Comparison of ENCODE assay signal across 8 cellular contexts in the genomic region with DNA sequence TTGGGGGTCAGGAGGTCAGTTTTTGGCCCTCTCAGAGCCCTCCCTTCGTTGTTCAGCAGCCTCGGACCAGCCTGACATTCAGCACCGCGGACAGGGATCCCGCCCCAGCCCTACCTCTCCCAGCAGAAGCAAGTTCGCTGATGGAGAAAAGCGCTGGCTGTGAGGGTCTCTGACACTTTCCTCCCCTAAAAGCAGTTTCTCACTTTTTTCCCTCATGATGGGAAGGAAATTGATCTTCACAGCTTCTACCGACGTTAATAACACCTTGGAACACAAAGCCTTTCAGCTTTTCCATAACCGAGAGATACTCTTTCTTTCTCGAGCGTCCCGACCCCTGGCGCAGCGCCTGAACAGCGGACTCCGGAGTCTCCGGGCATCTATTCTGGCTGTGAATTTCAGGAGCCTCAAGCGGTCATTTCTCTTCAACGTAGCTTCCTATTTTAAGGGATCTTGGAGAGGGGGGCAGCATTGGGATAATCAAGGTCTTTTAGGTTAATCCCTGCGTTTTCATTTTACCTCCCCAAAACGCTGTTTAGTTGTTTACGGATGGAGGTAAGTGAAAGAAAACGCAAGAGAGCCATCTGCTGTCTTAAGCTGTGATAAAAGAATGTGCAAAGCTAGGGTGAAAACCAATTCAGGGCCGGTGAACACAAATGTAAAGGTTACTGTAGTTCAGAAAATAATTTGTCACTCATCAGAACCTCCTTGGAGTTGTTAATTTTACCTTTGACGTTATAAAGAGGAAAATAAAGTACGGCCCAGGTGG.
DNase-seq lines count a peak whose midpoint lies in the region; ATAC-seq lines count a peak whose summit lies in the region.

No MANE protein-coding gene starts in this region.

- H2BK12ac ChIP-seq in mesenchymal stem cell (ENCODE audit: low read length in 2 of 2), result no peak overlapping the region

- no peaks in the 10 kb centered on the region for H3K79me1 ChIP-seq in mesenchymal stem cell (replicated peaks; ENCODE audit: low read length, poor library complexity, severe bottlenecking)

- peak; percentile 20 for DNase-seq in EL
- peak; percentile 21 for DNase-seq in NCI-H187 treated with DMSO at 0.1 percent for 48 hours (lab: John Stamatoyannopoulos, UW)
- peak; percentile 42 for DNase-seq in mesenchymal stem cell
- DNase-seq in NCI-H128 (lab: John Stamatoyannopoulos, UW; ENCODE audit: unreplicated experiment), result no peak

- H3K4me3 ChIP-seq in ectodermal cell (ENCODE audit: insufficient read depth, low read depth, low read length) (peak overlapping the region; percentile 11), mesenchymal stem cell (ENCODE audit: insufficient read depth in 1 of 2, low read depth in 1 of 2, low read length in 2 of 2) (peak overlapping the region in 1 of 2 experiments; percentile 64)

- H3K36me3 ChIP-seq in ectodermal cell (ENCODE audit: control insufficient read depth, insufficient read depth, low read length) (no peaks in the 10 kb centered on the region), mesenchymal stem cell (ENCODE audit: control insufficient read depth in 1 of 2, insufficient read depth in 2 of 2, low read depth in 1 of 2, low read length in 2 of 2) (no peaks in the 10 kb centered on the region)

- no peak overlapping the region for H3K14ac ChIP-seq in mesenchymal stem cell (ENCODE audit: low read length in 2 of 2)

- ATAC-seq in GM21447 (IDR thresholded peaks at IDR 0.05; ENCODE audit: unreplicated experiment) (no peak), HG03097 (IDR thresholded peaks at IDR 0.05; ENCODE audit: low FRiP score, unreplicated experiment) (no peak), GM19328 (IDR thresholded peaks at IDR 0.05; ENCODE audit: unreplicated experiment) (no peak)

- H2BK5ac ChIP-seq in mesenchymal stem cell (ENCODE audit: low read depth, low read length, poor library complexity, severe bottlenecking), result no peak overlapping the region

- H3K9me3 ChIP-seq in ectodermal cell (ENCODE audit: control insufficient read depth, low read length) (no peaks in the 10 kb centered on the region), mesenchymal stem cell (ENCODE audit: control insufficient read depth, low read length) (no peaks in the 10 kb centered on the region)

- no peak overlapping the region for H2BK15ac ChIP-seq in mesenchymal stem cell (ENCODE audit: low read depth, poor library complexity, severe bottlenecking)

- peaks cover 69% of the 10 kb centered on the region for H3K27me3 ChIP-seq in ectodermal cell (ENCODE audit: control insufficient read depth, insufficient read depth, low read length, poor library complexity, severe bottlenecking)
- peaks cover 59 to 73% of the 10 kb centered on the region in 2 experiments for H3K27me3 ChIP-seq in mesenchymal stem cell (ENCODE audit: control insufficient read depth in 1 of 2, insufficient read depth in 1 of 2, low read length in 2 of 2)

- H3K4me1 ChIP-seq in ectodermal cell (ENCODE audit: control insufficient read depth, insufficient read depth, low read length) (peaks cover 6% of the 10 kb centered on the region), mesenchymal stem cell (ENCODE audit: control insufficient read depth, insufficient read depth, low read depth, low read length) (peaks cover 13% of the 10 kb centered on the region)

- H3K27ac ChIP-seq in ectodermal cell (ENCODE audit: insufficient read depth, low read depth, low read length, poor library complexity, severe bottlenecking), result no peak overlapping the region
- H3K27ac ChIP-seq in mesenchymal stem cell (ENCODE audit: low read length, poor library complexity, severe bottlenecking), result no peak overlapping the region

- H3K23ac ChIP-seq in mesenchymal stem cell (ENCODE audit: low read length in 2 of 2), result no peak overlapping the region

- H2BK120ac ChIP-seq in mesenchymal stem cell (ENCODE audit: low read depth, low read length), result no peak overlapping the region

- H4K91ac ChIP-seq in mesenchymal stem cell (ENCODE audit: low read length), result no peak overlapping the region

- H3K18ac ChIP-seq in mesenchymal stem cell (ENCODE audit: low read depth in 1 of 2, low read length in 2 of 2), result no peak overlapping the region

- H3K9ac ChIP-seq in mesenchymal stem cell (ENCODE audit: low read length), result no peak overlapping the region

- no peak overlapping the region for H2AFZ ChIP-seq in mesenchymal stem cell (ENCODE audit: low read depth, low read length)

- H3K4ac ChIP-seq in mesenchymal stem cell (ENCODE audit: low read depth in 1 of 2, low read length in 2 of 2), result no peak overlapping the region

- H4K8ac ChIP-seq in mesenchymal stem cell (ENCODE audit: low read length), result no peak overlapping the region

- H3K4me2 ChIP-seq in mesenchymal stem cell (ENCODE audit: low read length, poor library complexity, severe bottlenecking), result peak overlapping the region; percentile 63

- H2AK5ac ChIP-seq in mesenchymal stem cell (ENCODE audit: low read length, severe bottlenecking), result no peak overlapping the region

- 6 to 7% methylated on average over 27 of the region's 27 CpGs for WGBS in ectodermal cell, 2 experiments
- 8% methylated on average over 26 of the region's 27 CpGs for WGBS in mesenchymal stem cell
